8 cellular contexts compared by ENCODE assay signal in genomic region chr20:53580376-53581111, GRCh38. TPM values are rescaled to one million over a fixed set of nuclear protein-coding genes. Genes with fewer than 3 reads are reported as not detected.
DNase-seq lines count a peak whose midpoint lies in the region; ATAC-seq and TF ChIP-seq lines count a peak whose summit lies in the region.

No MANE protein-coding gene starts in this region.

- no peaks in the 10 kb centered on the region for H3K9me3 ChIP-seq in thoracic aorta

- peaks cover 23 to 25% of the 10 kb centered on the region in 2 donors for H3K4me1 ChIP-seq in thoracic aorta (ENCODE audit: control insufficient read depth in 1 of 2, low read depth in 2 of 2)

- H3K4me1 Mint-ChIP-seq in activated T-helper 1 cell treated with anti-CD3 and anti-CD28 coated beads, Interleukin-12 subunit alpha, Interleukin-12 subunit beta, Interleukin-2, Interleukin-4 antibody, amounts not matched to agents 30 ng/mL and 10 ng/mL and 1 ng/mL, durations not matched to agents 14 hours and 24 hours and 36 hours (ENCODE audit: low read depth), result peaks cover 87% of the 10 kb centered on the region

- H3K27me3 Mint-ChIP-seq in activated T-helper 1 cell treated with anti-CD3 and anti-CD28 coated beads, Interleukin-12 subunit alpha, Interleukin-12 subunit beta, Interleukin-2, Interleukin-4 antibody, amounts not matched to agents 30 ng/mL and 10 ng/mL and 1 ng/mL, durations not matched to agents 14 hours and 24 hours and 36 hours (ENCODE audit: insufficient read depth), result no peaks in the 10 kb centered on the region

- H3K36me3 Mint-ChIP-seq in activated T-helper 1 cell treated with anti-CD3 and anti-CD28 coated beads, Interleukin-12 subunit alpha, Interleukin-12 subunit beta, Interleukin-2, Interleukin-4 antibody, amounts not matched to agents 30 ng/mL and 10 ng/mL and 1 ng/mL, durations not matched to agents 14 hours and 24 hours and 36 hours (ENCODE audit: low read depth), result peaks cover 56% of the 10 kb centered on the region

- H3K9me3 Mint-ChIP-seq in activated T-helper 1 cell treated with anti-CD3 and anti-CD28 coated beads, Interleukin-12 subunit alpha, Interleukin-12 subunit beta, Interleukin-2, Interleukin-4 antibody, amounts not matched to agents 30 ng/mL and 10 ng/mL and 1 ng/mL, durations not matched to agents 14 hours and 24 hours and 36 hours, result no peaks in the 10 kb centered on the region

- H3K4me3 Mint-ChIP-seq in activated T-helper 1 cell treated with anti-CD3 and anti-CD28 coated beads, Interleukin-12 subunit alpha, Interleukin-12 subunit beta, Interleukin-2, Interleukin-4 antibody, amounts not matched to agents 30 ng/mL and 10 ng/mL and 1 ng/mL, durations not matched to agents 14 hours and 24 hours and 36 hours, result peak overlapping the region; percentile 83

- H3K27ac Mint-ChIP-seq in activated T-helper 1 cell treated with anti-CD3 and anti-CD28 coated beads, Interleukin-12 subunit alpha, Interleukin-12 subunit beta, Interleukin-2, Interleukin-4 antibody, amounts not matched to agents 30 ng/mL and 10 ng/mL and 1 ng/mL, durations not matched to agents 14 hours and 24 hours and 36 hours, result peak overlapping the region; percentile 88

- ATAC-seq in left lobe of liver (no peak), thoracic aorta (ENCODE audit: insufficient number of reproducible peaks, low FRiP score, low read depth) (no peak), GM21390 (IDR thresholded peaks at IDR 0.05; ENCODE audit: unreplicated experiment) (no peak), GM21367 (IDR thresholded peaks at IDR 0.05; ENCODE audit: unreplicated experiment) (no peak)

- TF ChIP-seq CTCF in thoracic aorta (IDR thresholded peaks at IDR 0.05), result peak; percentile 33

- peak overlapping the region; percentile 16 for H3K4me3 ChIP-seq in thoracic aorta

- DNase-seq in activated CD8-positive, alpha-beta memory T cell treated with anti-CD3 and anti-CD28 coated beads for 24 hours, result peak; percentile 61
- no peak for DNase-seq in activated CD8-positive, alpha-beta memory T cell treated with anti-CD3 and anti-CD28 coated beads, Interleukin-2, amount 50 U/mL, for 4 hours
- DNase-seq in activated T-helper 1 cell treated with anti-CD3 and anti-CD28 coated beads, Interleukin-12 subunit alpha, Interleukin-12 subunit beta, Interleukin-2, Interleukin-4 antibody, amounts not matched to agents 30 ng/mL and 10 ng/mL and 1 ng/mL, durations not matched to agents 14 hours and 24 hours and 36 hours (ENCODE audit: low spot score), result no peak
- peak; percentile 43 for DNase-seq in left lobe of liver (ENCODE audit: low spot score)
- DNase-seq in thoracic aorta (ENCODE audit: low spot score), result no peak
- DNase-seq in D341Med (ENCODE audit: low spot score), result no peak

- H3K27ac ChIP-seq in thoracic aorta, result peak overlapping the region; percentile 53 to 61

- H3K36me3 ChIP-seq in thoracic aorta, result peaks cover 13% of the 10 kb centered on the region

- intact Hi-C loops in activated T-helper 1 cell treated with anti-CD3 and anti-CD28 coated beads, Interleukin-12 subunit alpha, Interleukin-12 subunit beta, Interleukin-2, Interleukin-4 antibody, amounts not matched to agents 30 ng/mL and 10 ng/mL and 1 ng/mL, durations not matched to agents 14 hours and 24 hours and 36 hours (cut with micrococcal nuclease), result loop anchor here (1.0 kb wide), 1 partner anchor 171 kb away; no protein-coding TSS in a partner anchor

- H3K27me3 ChIP-seq in thoracic aorta (replicated peaks; ENCODE audit: insufficient read depth), result no peaks in the 10 kb centered on the region

RNA-seq across cellular contexts. Expression of gene ZNF217, which starts 13.1 kb away (rescaled TPM):
- 57.5 and 64.5 TPM in 2 replicates for total RNA-seq in activated T-helper 1 cell treated with anti-CD3 and anti-CD28 coated beads, Interleukin-12 subunit alpha, Interleukin-12 subunit beta, Interleukin-2, Interleukin-4 antibody, amounts not matched to agents 30 ng/mL and 10 ng/mL and 1 ng/mL, durations not matched to agents 14 hours and 24 hours and 36 hours
- total RNA-seq in left lobe of liver, result 11.1 TPM
- 10 to 100 TPM; 12.5 to 21.4 TPM for total RNA-seq in thoracic aorta

Comparison
In these comparisons a context has a peak if more than half of its experiments do, and no peak if none do; other contexts are left out.
1. DNase-seq: peak in activated CD8-positive, alpha-beta memory T cell treated with anti-CD3 and anti-CD28 coated beads for 24 hours (single experiment) and left lobe of liver (single experiment); none in activated CD8-positive, alpha-beta memory T cell treated with anti-CD3 and anti-CD28 coated beads, Interleukin-2, amount 50 U/mL, for 4 hours (single experiment), activated T-helper 1 cell treated with anti-CD3 and anti-CD28 coated beads, Interleukin-12 subunit alpha, Interleukin-12 subunit beta, Interleukin-2, Interleukin-4 antibody, amounts not matched to agents 30 ng/mL and 10 ng/mL and 1 ng/mL, durations not matched to agents 14 hours and 24 hours and 36 hours (single experiment), thoracic aorta (single experiment) and D341Med (single experiment).